8 cellular contexts compared by ENCODE assay signal in genomic region chr5:138573949-138574670, GRCh38. TPM values are rescaled to one million over a fixed set of nuclear protein-coding genes. Genes with fewer than 3 reads are reported as not detected.
A peak's percentile ranks its signal among the peaks of the same experiment; 100 is the strongest.
DNase-seq lines count a peak whose midpoint lies in the region; ATAC-seq lines count a peak whose summit lies in the region.

No MANE protein-coding gene starts in this region.

- no peaks in the 10 kb centered on the region for H3K27me3 Mint-ChIP-seq in IgD-negative memory B cell

- peak overlapping the region; percentile 95 to 99 for H3K4me3 ChIP-seq in mucosa of rectum (ENCODE audit: low read length in 2 of 2)

- peak overlapping the region; percentile 100 for H3K27ac ChIP-seq in caudate nucleus (ENCODE audit: low read depth, low read length)
- H3K27ac ChIP-seq in mucosa of rectum (ENCODE audit: low read depth in 2 of 2, low read length in 2 of 2): peak overlapping the region; percentile 99 to 100

- H3K9me3 ChIP-seq in mucosa of rectum (ENCODE audit: control insufficient read depth in 2 of 2, low read length in 2 of 2): no peaks in the 10 kb centered on the region

- peak overlapping the region; percentile 99 to 100 for H3K9ac ChIP-seq in mucosa of rectum (ENCODE audit: low read depth in 1 of 2, low read length in 2 of 2)

- in situ Hi-C loops in ACHN (cut with HindIII; ENCODE audit: low pct_ligation_motif_present, low pct_unique_long_range_greater_than_20kb, low sequenced_read_pairs): no loop called here

- H3K4me1 Mint-ChIP-seq in IgD-negative memory B cell: peaks cover 9 to 27% (median 17%) of the 10 kb centered on the region in 3 donors

- peak; percentile 16 for DNase-seq in ACHN
- no peak for DNase-seq in caudate nucleus (lab: John Stamatoyannopoulos, UW)
- DNase-seq in stimulated activated CD4-positive, alpha-beta T cell treated with anti-CD3 and anti-CD28 coated beads, Interleukin-15, amount 100 ng/mL, for 24 hours: no peak
- DNase-seq in stimulated activated CD4-positive, alpha-beta T cell treated with anti-CD3 and anti-CD28 coated beads, Interleukin-4, amount 100 ng/mL, for 24 hours: no peak
- no peak for DNase-seq in RPMI8226

- H3K36me3 ChIP-seq in mucosa of rectum (ENCODE audit: control insufficient read depth in 2 of 2, insufficient read depth in 2 of 2, low read length in 2 of 2): peaks cover 31 to 41% of the 10 kb centered on the region in 2 donors

- no peaks in the 10 kb centered on the region for H3K9me3 Mint-ChIP-seq in IgD-negative memory B cell

- H3K27ac Mint-ChIP-seq in IgD-negative memory B cell: peak overlapping the region; percentile 100

- no peaks in the 10 kb centered on the region for H3K36me3 Mint-ChIP-seq in IgD-negative memory B cell

- ATAC-seq in HG03039 (IDR thresholded peaks at IDR 0.05; ENCODE audit: unreplicated experiment): no peak

- peaks cover 7 to 9% of the 10 kb centered on the region in 2 donors for H3K4me1 ChIP-seq in mucosa of rectum (ENCODE audit: control insufficient read depth in 2 of 2, insufficient read depth in 2 of 2, low read length in 2 of 2)

- H3K4me3 Mint-ChIP-seq in IgD-negative memory B cell: peak overlapping the region; percentile 94 to 97 (median 96)

- no peaks in the 10 kb centered on the region for H3K27me3 ChIP-seq in mucosa of rectum (ENCODE audit: control insufficient read depth in 2 of 2, insufficient read depth in 2 of 2, low read length in 2 of 2)

RNA-seq across cellular contexts. Expression of gene HSPA9, which starts 1.1 kb away (rescaled TPM):
- polyA plus RNA-seq in IgD-negative memory B cell: 126 TPM

RNA-seq across cellular contexts. Expression of gene ETF1, which starts 31.1 kb away (rescaled TPM):
- polyA plus RNA-seq in IgD-negative memory B cell: 32.0 TPM
